8 cellular contexts compared by ENCODE assay signal in the genomic region with DNA sequence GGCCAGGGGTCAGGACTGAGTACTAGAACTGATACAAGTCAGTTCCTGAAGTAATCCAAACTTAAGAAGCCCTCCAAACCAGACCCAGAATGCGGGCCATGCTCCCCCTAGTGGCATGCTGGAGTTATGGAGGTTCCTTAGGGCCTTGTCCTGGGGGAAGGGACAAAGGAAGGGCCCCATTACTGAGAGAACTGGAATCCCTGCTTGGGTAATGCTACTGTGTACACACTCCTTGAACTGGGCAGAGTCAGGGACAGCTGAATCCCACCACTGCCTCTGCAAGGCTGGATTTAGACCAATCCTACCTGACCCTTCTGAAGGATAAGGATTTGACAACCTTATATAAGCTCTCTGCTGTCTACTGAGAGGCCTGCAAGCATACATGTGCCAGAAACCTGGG.
A peak's percentile ranks its signal among the peaks of the same experiment; 100 is the strongest.
DNase-seq lines count a peak whose midpoint lies in the region; ATAC-seq and TF ChIP-seq lines count a peak whose summit lies in the region.

No MANE protein-coding gene starts in this region.

- H3K36me3 ChIP-seq in BLaER1 (no peaks in the 10 kb centered on the region), PC-3 (ENCODE audit: low read depth, low read length) (no peaks in the 10 kb centered on the region), parathyroid adenoma (ENCODE audit: control insufficient read depth, insufficient read depth, low read length) (no peaks in the 10 kb centered on the region)

- peak; percentile 48 for ATAC-seq in GM19397 (IDR thresholded peaks at IDR 0.05; ENCODE audit: unreplicated experiment)
- ATAC-seq in PC-3: peak; percentile 58
- no peak for ATAC-seq in HG02840 (IDR thresholded peaks at IDR 0.05; ENCODE audit: low FRiP score, unreplicated experiment)

- H3K9ac ChIP-seq in BLaER1 (no peak overlapping the region), PC-3 (ENCODE audit: low read length) (0 out of 2 replicates have a peak overlapping the region, but pooled peaks have one; percentile 10), parathyroid adenoma (no peak overlapping the region)

- H4K20me1 ChIP-seq in BLaER1 (no peaks in the 10 kb centered on the region), PC-3 (ENCODE audit: low read length) (no peaks in the 10 kb centered on the region)

- no peaks in the 10 kb centered on the region for H3K9me2 ChIP-seq in PC-3 (replicated peaks; ENCODE audit: low read length)

- H3K4me3 ChIP-seq in BLaER1 (no peak overlapping the region), PC-3 (ENCODE audit: low read length) (no peak overlapping the region), parathyroid adenoma (ENCODE audit: low read depth, low read length) (no peak overlapping the region)

- CTCF ChIA-PET in PC-3 (lab: Charles Lee): no interaction called here
- CTCF ChIA-PET in activated naive CD4-positive, alpha-beta T cell treated with anti-CD3 and anti-CD28 coated beads for 36 hours (lab: Charles Lee): interaction anchor here (0.5 to 2.0 kb wide), 14 partner anchors 9 to 467 kb away, joined by 3 to 7 read pairs (median 3); no protein-coding TSS in a partner anchor

- POLR2A ChIA-PET in PC-3 (lab: Charles Lee; ENCODE audit: unreplicated experiment): interaction anchor here (0.7 kb wide), 1 partner anchor 27 kb away, joined by 4 read pairs; no protein-coding TSS in a partner anchor

- H2AFZ ChIP-seq in PC-3 (ENCODE audit: low read length): 0 out of 2 replicates have a peak overlapping the region, but pooled peaks have one; percentile 24
- H2AFZ ChIP-seq in parathyroid adenoma: peak overlapping the region; percentile 21

- H3F3A ChIP-seq in PC-3 (ENCODE audit: low read length, unreplicated experiment): no peaks in the 10 kb centered on the region

- H3K4me3 Mint-ChIP-seq in activated naive CD4-positive, alpha-beta T cell treated with anti-CD3 and anti-CD28 coated beads for 36 hours: no peak overlapping the region

- H3K9me3 Mint-ChIP-seq in activated naive CD4-positive, alpha-beta T cell treated with anti-CD3 and anti-CD28 coated beads for 36 hours: no peaks in the 10 kb centered on the region

- BruUV-seq in PC-3 (replicated peaks; lab: Mats Ljungman, UMichigan): no TSS peak

- 0 out of 2 replicates have a peak overlapping the region, but pooled peaks have one; percentile 4 for H3K27ac ChIP-seq in BLaER1
- peak overlapping the region; percentile 53 for H3K27ac ChIP-seq in PC-3 (ENCODE audit: low read length)
- peak overlapping the region; percentile 70 for H3K27ac ChIP-seq in parathyroid adenoma

- H3K27me3 ChIP-seq in BLaER1: peaks cover 13% of the 10 kb centered on the region
- no peaks in the 10 kb centered on the region for H3K27me3 ChIP-seq in PC-3 (ENCODE audit: low read length)
- no peaks in the 10 kb centered on the region for H3K27me3 ChIP-seq in parathyroid adenoma (ENCODE audit: control insufficient read depth, insufficient read depth, low read length)

- no peaks in the 10 kb centered on the region for H3K36me3 Mint-ChIP-seq in activated naive CD4-positive, alpha-beta T cell treated with anti-CD3 and anti-CD28 coated beads for 36 hours (ENCODE audit: low read depth)

- TF ChIP-seq CTCF in PC-3 (conservative IDR thresholded peaks at IDR 0.05; ENCODE audit: low read depth, low read length): peak; percentile 88
- peak; percentile 74 for TF ChIP-seq CTCF in parathyroid adenoma (IDR thresholded peaks at IDR 0.05)

- H3K4me2 ChIP-seq in BLaER1: peak overlapping the region; percentile 56
- no peak overlapping the region for H3K4me2 ChIP-seq in PC-3 (ENCODE audit: low read length)
- H3K4me2 ChIP-seq in parathyroid adenoma (ENCODE audit: low read length): no peak overlapping the region

- intact Hi-C loops in PC-3 (cut with micrococcal nuclease): loop anchor here (1.0 to 5.0 kb wide), 3 partner anchors 94 to 144 kb away; no protein-coding TSS in a partner anchor
- intact Hi-C loops in activated naive CD4-positive, alpha-beta T cell treated with anti-CD3 and anti-CD28 coated beads for 36 hours (cut with micrococcal nuclease): loop anchor here (1.0 to 10.0 kb wide), 2 partner anchors 124 to 321 kb away; no protein-coding TSS in a partner anchor
- intact Hi-C loops in head of caudate nucleus (cut with DNase I): loop anchor here (5.0 kb wide), 1 partner anchor 131 kb away; a partner anchor contains a TSS

- DNase-seq in HuH-7.5 (ENCODE audit: low spot score): peak; percentile 92
- peak; percentile 79 for DNase-seq in PC-3
- peak; percentile 67 for DNase-seq in activated naive CD4-positive, alpha-beta T cell treated with anti-CD3 and anti-CD28 coated beads for 36 hours
- peak; percentile 41 to 90 (median 75) for DNase-seq in head of caudate nucleus

- H3K27me3 Mint-ChIP-seq in activated naive CD4-positive, alpha-beta T cell treated with anti-CD3 and anti-CD28 coated beads for 36 hours (ENCODE audit: low read depth): peaks cover 14% of the 10 kb centered on the region

- no peaks in the 10 kb centered on the region for H3K9me3 ChIP-seq in BLaER1
- no peaks in the 10 kb centered on the region for H3K9me3 ChIP-seq in PC-3 (ENCODE audit: low read length)
- H3K9me3 ChIP-seq in parathyroid adenoma (ENCODE audit: control insufficient read depth, low read length): no peaks in the 10 kb centered on the region

- H3K4me1 ChIP-seq in BLaER1: peaks cover 23% of the 10 kb centered on the region
- peaks cover 30% of the 10 kb centered on the region for H3K4me1 ChIP-seq in PC-3 (ENCODE audit: insufficient read depth, low read length)
- H3K4me1 ChIP-seq in parathyroid adenoma: peaks cover 15% of the 10 kb centered on the region

- H3K27ac Mint-ChIP-seq in activated naive CD4-positive, alpha-beta T cell treated with anti-CD3 and anti-CD28 coated beads for 36 hours: no peak overlapping the region

- H3K79me2 ChIP-seq in PC-3 (ENCODE audit: low read length) (no peaks in the 10 kb centered on the region), parathyroid adenoma (peaks cover 9% of the 10 kb centered on the region)

- peaks cover 7% of the 10 kb centered on the region for H3K4me1 Mint-ChIP-seq in activated naive CD4-positive, alpha-beta T cell treated with anti-CD3 and anti-CD28 coated beads for 36 hours (ENCODE audit: low read depth)

Comparison
In these comparisons a context has a peak if more than half of its experiments do, and no peak if none do; other contexts are left out.
1. H3K27ac ChIP-seq: peak in every context shown above with its lines; median percentile 70 in parathyroid adenoma; 53 in PC-3; 4 in BLaER1.